Comparison of ENCODE assay signal across 8 cellular contexts in genomic region chr4:6909970-6910339, GRCh38. TPM values are rescaled to one million over a fixed set of nuclear protein-coding genes. Genes with fewer than 3 reads are reported as not detected.
DNase-seq lines count a peak whose midpoint lies in the region; ATAC-seq, FAIRE-seq and TF ChIP-seq lines count a peak whose summit lies in the region.

No MANE protein-coding gene starts in this region.

- H3K9me3 Mint-ChIP-seq in osteocyte (ENCODE audit: unreplicated experiment) = no peaks in the 10 kb centered on the region

- WGBS in A549 (ENCODE audit: missing lambda C conversion rate) = no CpG with 5 or more reads among the region's 58 CpGs
- WGBS in esophagus squamous epithelium, 2 donors = 0 to 4% methylated on average over 5 to 6 of the region's 58 CpGs

- H3K4me3 Mint-ChIP-seq in osteocyte (ENCODE audit: unreplicated experiment) = peak overlapping the region; percentile 90

- H3K27me3 Mint-ChIP-seq in osteocyte (ENCODE audit: unreplicated experiment) = peaks cover 4% of the 10 kb centered on the region

- no peak for TF ChIP-seq RAD21 in A549 (conservative IDR thresholded peaks at IDR 0.05 in 1 of 2, IDR thresholded peaks at IDR 0.05 in 1 of 2)

- CTCF ChIA-PET in A549 (lab: Yijun Ruan, JAX) = interaction anchor here (0.6 to 2.9 kb wide), 5 partner anchors 11 to 137 kb away, joined by 3 to 10 read pairs (median 5); no protein-coding TSS in a partner anchor

- H3K4me1 Mint-ChIP-seq in osteocyte (ENCODE audit: unreplicated experiment) = peaks cover 21% of the 10 kb centered on the region

- no peaks in the 10 kb centered on the region; the same call in 1 of the 2 replicates for H3K36me3 ChIP-seq in WERI-Rb-1
- H3K36me3 ChIP-seq in esophagus squamous epithelium = no peaks in the 10 kb centered on the region

- H3K36me3 Mint-ChIP-seq in osteocyte (ENCODE audit: unreplicated experiment) = no peaks in the 10 kb centered on the region

- H3K27ac Mint-ChIP-seq in osteocyte (ENCODE audit: unreplicated experiment) = peak overlapping the region; percentile 40

- H3K27ac ChIP-seq in A549 (peak overlapping the region; percentile 98 to 99), WERI-Rb-1 (peak overlapping the region; percentile 99), esophagus squamous epithelium (peak overlapping the region; percentile 97 to 99 (median 98))

- TF ChIP-seq POLR2A in A549 (IDR thresholded peaks at IDR 0.05; ENCODE audit: low read length) (no peak), esophagus squamous epithelium (IDR thresholded peaks at IDR 0.05) (no peak)

- peak overlapping the region; percentile 96 for H3K4me2 ChIP-seq in A549

- H3K9me3 ChIP-seq in A549 (no peaks in the 10 kb centered on the region), WERI-Rb-1 (ENCODE audit: severe bottlenecking) (no peaks in the 10 kb centered on the region), esophagus squamous epithelium (no peaks in the 10 kb centered on the region)

- ATAC-seq in A549 (peak; percentile 5 to 66; a peak in 4 of 6 replicates), GM18867 (IDR thresholded peaks at IDR 0.05; ENCODE audit: unreplicated experiment) (peak; percentile 45), HG03095 (IDR thresholded peaks at IDR 0.05; ENCODE audit: unreplicated experiment) (peak; percentile 30)

- TF ChIP-seq CTCF in A549 (IDR thresholded peaks at IDR 0.05) (no peak), WERI-Rb-1 (IDR thresholded peaks at IDR 0.05; ENCODE audit: low read depth, low read length) (no peak), esophagus squamous epithelium (IDR thresholded peaks at IDR 0.05) (no peak), osteocyte (IDR thresholded peaks at IDR 0.05) (no peak)

- H3K27me3 ChIP-seq in WERI-Rb-1 (ENCODE audit: insufficient read depth, low read depth, severe bottlenecking) (no peaks in the 10 kb centered on the region), esophagus squamous epithelium (peaks cover 0 to 10% (median 0%) of the 10 kb centered on the region in 4 donors)

- DNase-seq in A549 (ENCODE audit: low read depth in 1 of 2, low spot score in 1 of 2) = peak in 1 of 2 experiments; percentile 18
- DNase-seq in WERI-Rb-1 = peak; percentile 29
- no peak for DNase-seq in esophagus squamous epithelium (lab: John Stamatoyannopoulos, UW)
- DNase-seq in osteocyte (ENCODE audit: extremely low spot score, unreplicated experiment) = no peak
- DNase-seq in NCI-H187 treated with DMSO at 0.1 percent for 48 hours (lab: John Stamatoyannopoulos, UW) = no peak
- no peak for DNase-seq in NK-92 treated with Interleukin-12 subunit alpha and Interleukin-12 subunit beta, amount 100 ng/mL, for 24 hours (lab: John Stamatoyannopoulos, UW)

- POLR2A ChIA-PET in A549 (lab: Yijun Ruan, JAX) = interaction anchor here (0.7 to 1.8 kb wide), 8 partner anchors 16 to 158 kb away, joined by 3 to 10 read pairs (median 4); partner anchors contain the start of gene GRPEL1

- H3K4me1 ChIP-seq in A549 (peaks cover 27% of the 10 kb centered on the region), esophagus squamous epithelium (peaks cover 16 to 62% (median 19%) of the 10 kb centered on the region in 3 donors)

- H3K4me3 ChIP-seq in A549 (peak overlapping the region; percentile 95), WERI-Rb-1 (ENCODE audit: low read depth, low read length) (peak overlapping the region; percentile 31), esophagus squamous epithelium (peak overlapping the region; percentile 74 to 93 (median 86))

- TF ChIP-seq EP300 in A549 (IDR thresholded peaks at IDR 0.05) = no peak

- no peak for FAIRE-seq in A549 (lab: Jason Lieb, UNC)

- intact Hi-C loops in esophagus squamous epithelium (cut with DNase I) = loop anchor here (5.0 to 10.0 kb wide), 2 partner anchors 135 to 157 kb away; partner anchors contain the start of genes GRPEL1 and TADA2B

TF ChIP-seq in A549, 52 proteins besides CTCF, POLR2A, EP300 and RAD21:
- TF ChIP-seq HEYL (CRISPR knock-in tag; IDR thresholded peaks at IDR 0.05) = no peak
- no peak for TF ChIP-seq KDM5A (IDR thresholded peaks at IDR 0.05)
- TF ChIP-seq HMGXB4 (CRISPR knock-in tag; IDR thresholded peaks at IDR 0.05; ENCODE audit: borderline replicate concordance) = no peak
- TF ChIP-seq HDAC2 (IDR thresholded peaks at IDR 0.05) = no peak
- no peak for TF ChIP-seq EHF (CRISPR knock-in tag; IDR thresholded peaks at IDR 0.05)
- no peak for TF ChIP-seq GATA3 (IDR thresholded peaks at IDR 0.05; ENCODE audit: borderline replicate concordance)
- no peak for TF ChIP-seq RFX5 (IDR thresholded peaks at IDR 0.05)
- TF ChIP-seq NR3C1 (IDR thresholded peaks at IDR 0.05) = no peak
- no peak for TF ChIP-seq HOXA7 (CRISPR knock-in tag; IDR thresholded peaks at IDR 0.05)
- no peak for TF ChIP-seq ESRRA (IDR thresholded peaks at IDR 0.05; ENCODE audit: borderline replicate concordance, low read length)

RNA-seq across cellular contexts. Expression of gene TBC1D14, which starts 0.3 kb away (rescaled TPM):
- polyA plus RNA-seq in A549 (2011; rRNA removed) (35.8 and 39.0 TPM in 2 replicates), A549 (2017; fragmentation: RNase III; extraction: RNeasy Plus Mini Kit Qiagen cat#74134 plus additional on column Dnase treatment) (25.4 to 30.2 TPM (median 28.3 TPM) in 3 replicates)
- polyA plus RNA-seq in A549 (2012; cell fraction: cytosol; rRNA removed) = 29.8 and 36.1 TPM in 2 replicates
- polyA plus RNA-seq in A549 (2012; cell fraction: nucleus; rRNA removed) = 25.3 and 31.9 TPM in 2 replicates
- 37.2 and 39.4 TPM in 2 replicates for polyA minus RNA-seq in A549 (2011; rRNA and poly(A)+ RNA removed)
- total RNA-seq in esophagus squamous epithelium (10 to 100 TPM; 28.2 to 50.4 (median 42.1) TPM), osteocyte (31.0 and 33.2 TPM in 2 replicates)

Comparison
In these comparisons a context has a peak if more than half of its experiments do, and no peak if none do; other contexts are left out.
1. H3K4me3 ChIP-seq: peak in every context shown above with its lines; median percentile 95 in A549; 86 in esophagus squamous epithelium; 31 in WERI-Rb-1.